Comparison of ENCODE assay signal across 13 cellular contexts in the genomic region with DNA sequence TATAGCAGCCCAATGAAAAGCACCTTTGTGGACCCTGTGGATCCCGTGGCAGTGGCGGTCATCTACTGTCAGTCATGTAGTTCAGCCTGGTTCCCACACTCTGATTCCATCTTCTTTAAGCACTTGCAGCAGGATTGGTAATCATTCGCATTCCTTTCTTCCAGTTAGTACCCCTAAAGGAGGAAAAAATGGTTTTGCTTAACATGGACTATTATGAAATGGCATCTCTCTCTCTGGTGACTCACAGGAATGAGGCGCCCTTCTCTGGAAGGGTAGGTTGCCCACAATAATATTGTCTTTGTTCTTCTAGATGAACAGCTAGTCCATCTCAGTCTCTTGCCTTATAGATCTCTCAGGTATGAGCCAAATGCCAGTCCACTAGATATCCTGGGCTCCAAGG.
A peak's percentile ranks its signal among the peaks of the same experiment; 100 is the strongest.
DNase-seq lines count a peak whose midpoint lies in the region; ATAC-seq and TF ChIP-seq lines count a peak whose summit lies in the region.
"Had no signal": no experiment of that assay in that cellular context is flagged by ENCODE, and none has a peak within 500 bp of the region (broad histone marks: within the 10 kb centered on the region; RNA-seq: fewer than 3 reads in every experiment).

No MANE protein-coding gene starts in this region.

- no peak for TF ChIP-seq CTCF in coronary artery (IDR thresholded peaks at IDR 0.05)

- H3K4me3 ChIP-seq in coronary artery, result no peak overlapping the region
- H3K4me3 ChIP-seq: BLaER1, vagina had no signal

- DNase-seq in COLO829 (ENCODE audit: low spot score) (peak; percentile 97), RPMI7951 (ENCODE audit: low read depth) (peak; percentile 75), coronary artery (ENCODE audit: low spot score) (no peak), non-pigmented ciliary epithelial cell (ENCODE audit: low read depth) (peak; percentile 49), SIG-M5 (lab: John Stamatoyannopoulos, UW) (no peak), HEK293T (ENCODE audit: extremely low spot score) (no peak)
- DNase-seq: activated CD4-positive, alpha-beta T cell treated with anti-CD3 and anti-CD28 coated beads, Interleukin-2, amount 10 ng/mL, durations not matched to agents 24 days and 14 days; caudate nucleus had no signal

- H3K27ac ChIP-seq in coronary artery, result peak overlapping the region; percentile 46 to 85
- H3K27ac ChIP-seq: BLaER1, parathyroid adenoma, vagina had no signal

- CTCF ChIA-PET in HEK293T (lab: Yijun Ruan, JAX), result no interaction called here

- ATAC-seq in HG03521 (IDR thresholded peaks at IDR 0.05; ENCODE audit: unreplicated experiment) (no peak), HG02642 (IDR thresholded peaks at IDR 0.05; ENCODE audit: poor library complexity, unreplicated experiment) (no peak)

- POLR2A ChIA-PET in HEK293T (lab: Yijun Ruan, JAX), result no interaction called here

TF ChIP-seq in HEK293T, 16 proteins besides CTCF, POLR2A, EP300 and RAD21:
- TF ChIP-seq HDGF (IDR thresholded peaks at IDR 0.05; ENCODE audit: borderline replicate concordance) (no peak), SP1 (IDR thresholded peaks at IDR 0.05) (no peak), CTBP1 (IDR thresholded peaks at IDR 0.05; ENCODE audit: borderline replicate concordance) (no peak), LEF1 (IDR thresholded peaks at IDR 0.05; ENCODE audit: borderline replicate concordance) (no peak), SUZ12 (IDR thresholded peaks at IDR 0.05) (no peak), ELF4 (IDR thresholded peaks at IDR 0.05) (no peak), ARNT (IDR thresholded peaks at IDR 0.05) (no peak), NFRKB (IDR thresholded peaks at IDR 0.05) (no peak), FOXK2 (IDR thresholded peaks at IDR 0.05) (no peak), L3MBTL2 (conservative IDR thresholded peaks at IDR 0.05) (no peak), FOXM1 (IDR thresholded peaks at IDR 0.05; ENCODE audit: borderline replicate concordance) (no peak), PKNOX1 (IDR thresholded peaks at IDR 0.05) (no peak), TARDBP (IDR thresholded peaks at IDR 0.05) (no peak), BHLHE40 (IDR thresholded peaks at IDR 0.05; ENCODE audit: borderline replicate concordance) (no peak), ZNF384 (IDR thresholded peaks at IDR 0.05) (no peak)

Comparison
In these comparisons a context has a peak if more than half of its experiments do, and no peak if none do; other contexts are left out.
1. DNase-seq: peak in COLO829 (single experiment), RPMI7951 (single experiment) and non-pigmented ciliary epithelial cell (single experiment); none in coronary artery (single experiment), SIG-M5 (single experiment) and HEK293T (single experiment).